24 cellular contexts compared by ENCODE assay signal in genomic region chrX:74902806-74903205, GRCh38. TPM values are rescaled to one million over a fixed set of nuclear protein-coding genes. Genes with fewer than 3 reads are reported as not detected.
DNase-seq lines count a peak whose midpoint lies in the region; ATAC-seq and TF ChIP-seq lines count a peak whose summit lies in the region.
"Had no signal": no experiment of that assay in that cellular context is flagged by ENCODE, and none has a peak within 500 bp of the region (broad histone marks: within the 10 kb centered on the region; RNA-seq: fewer than 3 reads in every experiment).

No MANE protein-coding gene starts in this region.

- H3K27me3 Mint-ChIP-seq in GM23338 (ENCODE audit: insufficient read depth, low read depth, poor library complexity), result no peaks in the 10 kb centered on the region
- H3K27me3 Mint-ChIP-seq: activated CD8-positive, alpha-beta memory T cell treated with anti-CD3 and anti-CD28 coated beads, Interleukin-2, amount 10 ng/mL, durations not matched to agents 7 days and 5 days; activated naive CD4-positive, alpha-beta T cell treated with anti-CD3 and anti-CD28 coated beads, Interleukin-2, amount 50 U/mL, for 24 hours had no signal

- no peak for ATAC-seq in GM23338
- peak; percentile 37 for ATAC-seq in left lobe of liver
- ATAC-seq in GM18909 (IDR thresholded peaks at IDR 0.05; ENCODE audit: poor library complexity, unreplicated experiment), result no peak
- ATAC-seq: activated CD8-positive, alpha-beta memory T cell treated with anti-CD3 and anti-CD28 coated beads, Interleukin-2, amount 10 ng/mL, durations not matched to agents 7 days and 5 days; K562; left ventricle myocardium superior; sciatic nerve had no signal

- no peak for TF ChIP-seq POLR2A in suprapubic skin (IDR thresholded peaks at IDR 0.05)

- H3K4me3 ChIP-seq in GM23338 (no peak overlapping the region), suprapubic skin (no peak overlapping the region)
- H3K4me3 ChIP-seq: dorsolateral prefrontal cortex, K562, MG63, SJCRH30 had no signal

- H3K4me1 ChIP-seq in GM23338 (ENCODE audit: insufficient read depth) (no peaks in the 10 kb centered on the region), suprapubic skin (no peaks in the 10 kb centered on the region)
- H3K4me1 ChIP-seq: SJCRH30 had no signal

- H3K9me3 Mint-ChIP-seq in GM23338, result no peaks in the 10 kb centered on the region
- H3K9me3 Mint-ChIP-seq: activated naive CD4-positive, alpha-beta T cell treated with anti-CD3 and anti-CD28 coated beads, Interleukin-2, amount 50 U/mL, for 24 hours; activated T-helper 1 cell treated with anti-CD3 and anti-CD28 coated beads, Interleukin-12 subunit alpha, Interleukin-12 subunit beta, Interleukin-2, Interleukin-4 antibody, amounts not matched to agents 30 ng/mL and 10 ng/mL and 1 ng/mL, durations not matched to agents 14 hours and 24 hours and 36 hours; central memory CD8-positive, alpha-beta T cell had no signal

- TF ChIP-seq CTCF in GM23338 (conservative IDR thresholded peaks at IDR 0.05; ENCODE audit: low read depth in 2 of 2) (no peak), suprapubic skin (IDR thresholded peaks at IDR 0.05) (no peak)

- H3K79me2 ChIP-seq in GM23338 (replicated peaks; ENCODE audit: insufficient read depth), result no peaks in the 10 kb centered on the region

- no peaks in the 10 kb centered on the region for H3K9me3 ChIP-seq in suprapubic skin
- H3K9me3 ChIP-seq: MG63, SJCRH30 had no signal

- H3K4me2 ChIP-seq in GM23338, result no peak overlapping the region

- H3K27me3 ChIP-seq in GM23338 (ENCODE audit: insufficient read depth), result no peaks in the 10 kb centered on the region
- no peaks in the 10 kb centered on the region for H3K27me3 ChIP-seq in suprapubic skin
- H3K27me3 ChIP-seq: MG63, SJCRH30 had no signal

- H4K20me1 ChIP-seq in GM23338 (replicated peaks; ENCODE audit: insufficient read depth), result no peaks in the 10 kb centered on the region

- DNase-seq in COLO668 (lab: John Stamatoyannopoulos, UW; ENCODE audit: unreplicated experiment) (peak; percentile 52), GM23338 (ENCODE audit: low spot score) (peak; percentile 0), NCI-H510A (lab: John Stamatoyannopoulos, UW) (peak; percentile 80), left lobe of liver (ENCODE audit: low spot score) (no peak), NCI-H2227 treated with DMSO at 0.1 percent for 48 hours (lab: John Stamatoyannopoulos, UW) (no peak), suprapubic skin (ENCODE audit: low spot score in 2 of 2) (no peak)
- no peak for DNase-seq in activated CD8-positive, alpha-beta memory T cell treated with anti-CD3 and anti-CD28 coated beads for 24 hours
- DNase-seq: activated CD8-positive, alpha-beta memory T cell treated with anti-CD3 and anti-CD28 coated beads, Interleukin-2, amount 10 ng/mL, durations not matched to agents 7 days and 5 days; aorta; Calu3; dorsolateral prefrontal cortex; head of caudate nucleus; left ventricle myocardium superior; MG63; NCI-H187; NCI-H526; SJCRH30 had no signal

- no peaks in the 10 kb centered on the region for H3K36me3 ChIP-seq in GM23338 (ENCODE audit: insufficient read depth)
- no peaks in the 10 kb centered on the region for H3K36me3 ChIP-seq in suprapubic skin
- H3K36me3 ChIP-seq: MG63, SJCRH30 had no signal

- H3K4me3 Mint-ChIP-seq in GM23338, result no peak overlapping the region
- H3K4me3 Mint-ChIP-seq: activated CD8-positive, alpha-beta memory T cell treated with anti-CD3 and anti-CD28 coated beads, Interleukin-2, amount 10 ng/mL, durations not matched to agents 7 days and 5 days; activated naive CD4-positive, alpha-beta T cell treated with anti-CD3 and anti-CD28 coated beads, Interleukin-2, amount 50 U/mL, for 24 hours; activated T-helper 1 cell treated with anti-CD3 and anti-CD28 coated beads, Interleukin-12 subunit alpha, Interleukin-12 subunit beta, Interleukin-2, Interleukin-4 antibody, amounts not matched to agents 30 ng/mL and 10 ng/mL and 1 ng/mL, durations not matched to agents 14 hours and 24 hours and 36 hours; central memory CD8-positive, alpha-beta T cell had no signal

- WGBS in suprapubic skin, result 13% methylated on average over 2 of the region's 2 CpGs

- H3K27ac ChIP-seq in GM23338 (ENCODE audit: low read depth) (no peak overlapping the region), suprapubic skin (no peak overlapping the region)
- H3K27ac ChIP-seq: dorsolateral prefrontal cortex, SJCRH30 had no signal

- no peaks in the 10 kb centered on the region for H3F3A ChIP-seq in GM23338 (replicated peaks; ENCODE audit: low read depth)

- no peak overlapping the region for H3K27ac Mint-ChIP-seq in GM23338
- H3K27ac Mint-ChIP-seq: activated CD8-positive, alpha-beta memory T cell treated with anti-CD3 and anti-CD28 coated beads, Interleukin-2, amount 10 ng/mL, durations not matched to agents 7 days and 5 days; activated naive CD4-positive, alpha-beta T cell treated with anti-CD3 and anti-CD28 coated beads, Interleukin-2, amount 50 U/mL, for 24 hours; activated T-helper 1 cell treated with anti-CD3 and anti-CD28 coated beads, Interleukin-12 subunit alpha, Interleukin-12 subunit beta, Interleukin-2, Interleukin-4 antibody, amounts not matched to agents 30 ng/mL and 10 ng/mL and 1 ng/mL, durations not matched to agents 14 hours and 24 hours and 36 hours had no signal

- no peaks in the 10 kb centered on the region for H3K36me3 Mint-ChIP-seq in GM23338 (ENCODE audit: low read depth)
- H3K36me3 Mint-ChIP-seq: activated CD8-positive, alpha-beta memory T cell treated with anti-CD3 and anti-CD28 coated beads, Interleukin-2, amount 10 ng/mL, durations not matched to agents 7 days and 5 days had no signal

- H3K9me2 ChIP-seq in GM23338 (ENCODE audit: insufficient read depth), result no peaks in the 10 kb centered on the region

- no peaks in the 10 kb centered on the region for H3K4me1 Mint-ChIP-seq in GM23338
- H3K4me1 Mint-ChIP-seq: activated CD8-positive, alpha-beta memory T cell treated with anti-CD3 and anti-CD28 coated beads, Interleukin-2, amount 10 ng/mL, durations not matched to agents 7 days and 5 days; activated naive CD4-positive, alpha-beta T cell treated with anti-CD3 and anti-CD28 coated beads, Interleukin-2, amount 50 U/mL, for 24 hours; central memory CD8-positive, alpha-beta T cell had no signal

- no peak for TF ChIP-seq EP300 in suprapubic skin (IDR thresholded peaks at IDR 0.05)

- H2AFZ ChIP-seq in GM23338, result no peak overlapping the region

TF ChIP-seq in GM23338, 12 proteins besides CTCF, POLR2A, EP300 and RAD21 (continues in another document):
- TF ChIP-seq ZNF331 (CRISPR knock-in tag; IDR thresholded peaks at IDR 0.05; ENCODE audit: low read depth) (no peak), REST (IDR thresholded peaks at IDR 0.05; ENCODE audit: unreplicated experiment) (no peak)

RNA-seq across cellular contexts. Expression of gene NEXMIF, which starts 22.4 kb away (rescaled TPM):
- total RNA-seq in GM23338 (2014; rRNA removed; shearing (Covaris generic)), result 0.70 and 0.76 TPM in 2 replicates
- polyA plus RNA-seq in GM23338 (2016; fragmentation: Nextera tagmentation; extraction: Ambion mirVana), result 0.09 and 0.16 TPM in 2 replicates
- total RNA-seq in left lobe of liver, result 0.03 TPM
- total RNA-seq in suprapubic skin, result 1 to 10 TPM; 1.3 to 1.9 (median 1.6) TPM
- total RNA-seq: Calu3, K562 had no signal
- polyA plus RNA-seq: BJ, K562 had no signal

Comparison
In these comparisons a context has a peak if more than half of its experiments do, and no peak if none do; other contexts are left out.
1. DNase-seq: peak in COLO668 (single experiment), GM23338 (single experiment) and NCI-H510A (single experiment); none in left lobe of liver (single experiment), NCI-H2227 treated with DMSO at 0.1 percent for 48 hours (single experiment), suprapubic skin (0 of 2) and activated CD8-positive, alpha-beta memory T cell treated with anti-CD3 and anti-CD28 coated beads for 24 hours (single experiment).